Comparison of ENCODE assay signal across 14 cellular contexts in genomic region chr1:155018617-155019348, GRCh38. TPM values are rescaled to one million over a fixed set of nuclear protein-coding genes. Genes with fewer than 3 reads are reported as not detected.
DNase-seq lines count a peak whose midpoint lies in the region; ATAC-seq and TF ChIP-seq lines count a peak whose summit lies in the region.
"Had no signal": no experiment of that assay in that cellular context is flagged by ENCODE, and none has a peak within 500 bp of the region (broad histone marks: within the 10 kb centered on the region; RNA-seq: fewer than 3 reads in every experiment).

No MANE protein-coding gene starts in this region.

- H3K27ac Mint-ChIP-seq in activated CD4-positive, alpha-beta T cell treated with anti-CD3 and anti-CD28 coated beads, Interleukin-2, amount 10 ng/mL, durations not matched to agents 24 days and 14 days: peak overlapping the region; percentile 48
- H3K27ac Mint-ChIP-seq in stimulated activated naive B cell treated with anti-CD40 and anti-IgM and Interleukin-4, amounts not matched to agents 10 μg/mL and 1 μg/mL and 100 μg/mL, for 72 hours: peak overlapping the region; percentile 82

- DNase-seq in activated CD4-positive, alpha-beta T cell treated with anti-CD3 and anti-CD28 coated beads, Interleukin-2, amount 10 ng/mL, durations not matched to agents 24 days and 14 days: no peak
- DNase-seq in activated CD4-positive, alpha-beta T cell treated with anti-CD3 and anti-CD28 coated beads for 4 hours: no peak
- DNase-seq in Peyer's patch (no peak), fibroblast of peridontal ligament (ENCODE audit: extremely low read depth) (peak; percentile 7), AG08395 (ENCODE audit: low spot score) (no peak)
- DNase-seq in stimulated activated naive B cell treated with anti-CD40 and anti-IgM and Interleukin-4, amounts not matched to agents 10 μg/mL and 1 μg/mL and 100 μg/mL, for 72 hours: no peak
- DNase-seq in stimulated activated CD4-positive, alpha-beta T cell treated with anti-CD3 and anti-CD28 coated beads, Interleukin-15, amount 100 ng/mL, for 24 hours: no peak
- DNase-seq: amygdala, natural killer cell, T-helper 2 cell, upper lobe of left lung had no signal

- peak overlapping the region in 3 of 4 donors; percentile 85 to 99 (median 87) for H3K27ac ChIP-seq in Peyer's patch

- no peak for TF ChIP-seq CTCF in Peyer's patch (IDR thresholded peaks at IDR 0.05)

- peaks cover 0 to 41% (median 0%) of the 10 kb centered on the region in 3 donors for H3K36me3 ChIP-seq in Peyer's patch

- peaks cover 53% of the 10 kb centered on the region for H3K36me3 Mint-ChIP-seq in activated CD4-positive, alpha-beta T cell treated with anti-CD3 and anti-CD28 coated beads, Interleukin-2, amount 10 ng/mL, durations not matched to agents 24 days and 14 days (ENCODE audit: low read depth)
- H3K36me3 Mint-ChIP-seq in stimulated activated naive B cell treated with anti-CD40 and anti-IgM and Interleukin-4, amounts not matched to agents 10 μg/mL and 1 μg/mL and 100 μg/mL, for 72 hours: peaks cover 16 to 22% of the 10 kb centered on the region in 2 donors
- H3K36me3 Mint-ChIP-seq: natural killer cell had no signal

- H3K9me3 Mint-ChIP-seq in activated CD4-positive, alpha-beta T cell treated with anti-CD3 and anti-CD28 coated beads, Interleukin-2, amount 10 ng/mL, durations not matched to agents 24 days and 14 days: no peaks in the 10 kb centered on the region
- H3K9me3 Mint-ChIP-seq in stimulated activated naive B cell treated with anti-CD40 and anti-IgM and Interleukin-4, amounts not matched to agents 10 μg/mL and 1 μg/mL and 100 μg/mL, for 72 hours: no peaks in the 10 kb centered on the region
- H3K9me3 Mint-ChIP-seq: natural killer cell had no signal

- no peak overlapping the region for H3K4me3 Mint-ChIP-seq in activated CD4-positive, alpha-beta T cell treated with anti-CD3 and anti-CD28 coated beads, Interleukin-2, amount 10 ng/mL, durations not matched to agents 24 days and 14 days
- H3K4me3 Mint-ChIP-seq in stimulated activated naive B cell treated with anti-CD40 and anti-IgM and Interleukin-4, amounts not matched to agents 10 μg/mL and 1 μg/mL and 100 μg/mL, for 72 hours: peak overlapping the region in 1 of 2 donors; percentile 85

- H3K4me1 Mint-ChIP-seq in activated CD4-positive, alpha-beta T cell treated with anti-CD3 and anti-CD28 coated beads, Interleukin-2, amount 10 ng/mL, durations not matched to agents 24 days and 14 days: peaks cover 41% of the 10 kb centered on the region
- H3K4me1 Mint-ChIP-seq in stimulated activated naive B cell treated with anti-CD40 and anti-IgM and Interleukin-4, amounts not matched to agents 10 μg/mL and 1 μg/mL and 100 μg/mL, for 72 hours: peaks cover 33 to 74% of the 10 kb centered on the region in 2 donors

- H3K27me3 Mint-ChIP-seq in activated CD4-positive, alpha-beta T cell treated with anti-CD3 and anti-CD28 coated beads, Interleukin-2, amount 10 ng/mL, durations not matched to agents 24 days and 14 days: no peaks in the 10 kb centered on the region
- H3K27me3 Mint-ChIP-seq in stimulated activated naive B cell treated with anti-CD40 and anti-IgM and Interleukin-4, amounts not matched to agents 10 μg/mL and 1 μg/mL and 100 μg/mL, for 72 hours: no peaks in the 10 kb centered on the region

- no peak for ATAC-seq in stimulated activated naive B cell treated with anti-CD40 and anti-IgM and Interleukin-4, amounts not matched to agents 10 μg/mL and 1 μg/mL and 100 μg/mL, for 72 hours (replicated peaks)
- ATAC-seq in GM19023 (IDR thresholded peaks at IDR 0.05; ENCODE audit: unreplicated experiment): no peak
- ATAC-seq: gastroesophageal sphincter had no signal

- no peak for TF ChIP-seq POLR2A in Peyer's patch (IDR thresholded peaks at IDR 0.05)

- intact Hi-C loops in activated CD4-positive, alpha-beta T cell treated with anti-CD3 and anti-CD28 coated beads, Interleukin-2, amount 10 ng/mL, durations not matched to agents 24 days and 14 days (cut with micrococcal nuclease): no loop called here

- no peaks in the 10 kb centered on the region for H3K9me3 ChIP-seq in Peyer's patch
- H3K9me3 ChIP-seq: gastroesophageal sphincter, upper lobe of left lung had no signal

- H3K4me3 ChIP-seq in Peyer's patch: no peak overlapping the region

- peaks cover 0 to 47% (median 28%) of the 10 kb centered on the region in 4 donors for H3K4me1 ChIP-seq in Peyer's patch

- no peaks in the 10 kb centered on the region for H3K27me3 ChIP-seq in Peyer's patch
- H3K27me3 ChIP-seq: gastroesophageal sphincter, upper lobe of left lung had no signal

RNA-seq across cellular contexts. Expression of gene DCST2, which starts 14.8 kb away (rescaled TPM):
- 0.16 TPM in 1 of 2 replicates, not detected in the other for total RNA-seq in activated CD4-positive, alpha-beta T cell treated with anti-CD3 and anti-CD28 coated beads, Interleukin-2, amount 10 ng/mL, durations not matched to agents 24 days and 14 days
- 10 to 100 TPM in 1 of 4 donors, 1 to 10 TPM in 3; 1.7 to 12.5 (median 5.3) TPM for total RNA-seq in Peyer's patch
- total RNA-seq: kidney epithelial cell had no signal

RNA-seq across cellular contexts. Expression of gene DCST1, which starts 14.8 kb away (rescaled TPM):
- total RNA-seq in activated CD4-positive, alpha-beta T cell treated with anti-CD3 and anti-CD28 coated beads, Interleukin-2, amount 10 ng/mL, durations not matched to agents 24 days and 14 days: not detected in 2 replicates
- 1 to 10 TPM in 1 of 4 donors, under 1 TPM in 1, not detected in 2; 0.88 to 2.7 TPM for total RNA-seq in Peyer's patch
- total RNA-seq: gastroesophageal sphincter, kidney epithelial cell had no signal

RNA-seq across cellular contexts. Expression of gene ZBTB7B, which starts 16.2 kb away (rescaled TPM):
- 145 and 150 TPM in 2 replicates for total RNA-seq in activated CD4-positive, alpha-beta T cell treated with anti-CD3 and anti-CD28 coated beads, Interleukin-2, amount 10 ng/mL, durations not matched to agents 24 days and 14 days
- 100 to 1,000 TPM in 3 of 4 donors, 10 to 100 TPM in 1; 35.5 to 412 (median 346) TPM for total RNA-seq in Peyer's patch

RNA-seq across cellular contexts. Expression of gene LENEP, which starts 25.4 kb away (rescaled TPM):
- 0.79 and 1.4 TPM in 2 replicates for total RNA-seq in activated CD4-positive, alpha-beta T cell treated with anti-CD3 and anti-CD28 coated beads, Interleukin-2, amount 10 ng/mL, durations not matched to agents 24 days and 14 days
- total RNA-seq in Peyer's patch: not detected
- total RNA-seq: gastroesophageal sphincter, natural killer cell had no signal

RNA-seq across cellular contexts. Expression of gene ADAM15, which starts 32.3 kb away (rescaled TPM):
- total RNA-seq in activated CD4-positive, alpha-beta T cell treated with anti-CD3 and anti-CD28 coated beads, Interleukin-2, amount 10 ng/mL, durations not matched to agents 24 days and 14 days: 79.7 and 84.5 TPM in 2 replicates
- 100 to 1,000 TPM; 111 to 191 (median 126) TPM for total RNA-seq in Peyer's patch
